In genomic region chr20:63315240-63315981, GRCh38 we compare ENCODE assay signal across 1 cellular context.
TF ChIP-seq lines count a peak whose summit lies in the region.

No MANE protein-coding gene starts in this region.

TF ChIP-seq in HepG2, 621 proteins besides CTCF, POLR2A, EP300 and RAD21:
- TF ChIP-seq SAFB2 (CRISPR knock-in tag; IDR thresholded peaks at IDR 0.05; ENCODE audit: borderline replicate concordance, low read depth) (0 out of 2 replicates have a peak, but pooled peaks have one; percentile 19), CC2D1A (CRISPR knock-in tag; IDR thresholded peaks at IDR 0.05) (no peak), RXRB (CRISPR knock-in tag; IDR thresholded peaks at IDR 0.05; ENCODE audit: borderline replicate concordance) (peak; percentile 61), MATR3 (CRISPR knock-in tag; IDR thresholded peaks at IDR 0.05) (0 out of 2 replicates have a peak, but pooled peaks have one; percentile 37), NFATC3 (CRISPR knock-in tag; IDR thresholded peaks at IDR 0.05) (no peak)
- TF ChIP-seq, protein P1, sequence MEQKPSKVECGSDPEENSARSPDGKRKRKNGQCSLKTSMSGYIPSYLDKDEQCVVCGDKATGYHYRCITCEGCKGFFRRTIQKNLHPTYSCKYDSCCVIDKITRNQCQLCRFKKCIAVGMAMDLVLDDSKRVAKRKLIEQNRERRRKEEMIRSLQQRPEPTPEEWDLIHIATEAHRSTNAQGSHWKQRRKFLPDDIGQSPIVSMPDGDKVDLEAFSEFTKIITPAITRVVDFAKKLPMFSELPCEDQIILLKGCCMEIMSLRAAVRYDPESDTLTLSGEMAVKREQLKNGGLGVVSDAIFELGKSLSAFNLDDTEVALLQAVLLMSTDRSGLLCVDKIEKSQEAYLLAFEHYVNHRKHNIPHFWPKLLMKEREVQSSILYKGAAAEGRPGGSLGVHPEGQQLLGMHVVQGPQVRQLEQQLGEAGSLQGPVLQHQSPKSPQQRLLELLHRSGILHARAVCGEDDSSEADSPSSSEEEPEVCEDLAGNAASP (CRISPR knock-in tag; IDR thresholded peaks at IDR 0.05; ENCODE audit: borderline replicate concordance), result peak; percentile 88; the same call in 1 of the 2 replicates
- TF ChIP-seq, protein P2, sequence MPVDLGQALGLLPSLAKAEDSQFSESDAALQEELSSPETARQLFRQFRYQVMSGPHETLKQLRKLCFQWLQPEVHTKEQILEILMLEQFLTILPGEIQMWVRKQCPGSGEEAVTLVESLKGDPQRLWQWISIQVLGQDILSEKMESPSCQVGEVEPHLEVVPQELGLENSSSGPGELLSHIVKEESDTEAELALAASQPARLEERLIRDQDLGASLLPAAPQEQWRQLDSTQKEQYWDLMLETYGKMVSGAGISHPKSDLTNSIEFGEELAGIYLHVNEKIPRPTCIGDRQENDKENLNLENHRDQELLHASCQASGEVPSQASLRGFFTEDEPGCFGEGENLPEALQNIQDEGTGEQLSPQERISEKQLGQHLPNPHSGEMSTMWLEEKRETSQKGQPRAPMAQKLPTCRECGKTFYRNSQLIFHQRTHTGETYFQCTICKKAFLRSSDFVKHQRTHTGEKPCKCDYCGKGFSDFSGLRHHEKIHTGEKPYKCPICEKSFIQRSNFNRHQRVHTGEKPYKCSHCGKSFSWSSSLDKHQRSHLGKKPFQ (CRISPR knock-in tag; IDR thresholded peaks at IDR 0.05; ENCODE audit: insufficient replicate concordance), result no peak
